11 cellular contexts compared by ENCODE assay signal in genomic region chr4:80897537-80898303, GRCh38.
DNase-seq lines count a peak whose midpoint lies in the region; ATAC-seq and TF ChIP-seq lines count a peak whose summit lies in the region.
"Had no signal": no experiment of that assay in that cellular context is flagged by ENCODE, and none has a peak within 500 bp of the region (broad histone marks: within the 10 kb centered on the region; RNA-seq: fewer than 3 reads in every experiment).

No MANE protein-coding gene starts in this region.

- TF ChIP-seq CTCF in choroid plexus epithelial cell (conservative IDR thresholded peaks at IDR 0.05; ENCODE audit: low read depth, low read length) (no peak), GM20000 (IDR thresholded peaks at IDR 0.05; ENCODE audit: extremely low read depth, missing control alignments) (no peak)

- no peak overlapping the region for H3K4me3 ChIP-seq in choroid plexus epithelial cell (ENCODE audit: low read depth, low read length)

- DNase-seq in choroid plexus epithelial cell (ENCODE audit: low read depth) (peak; percentile 3), GM20000 (ENCODE audit: low spot score) (no peak), COR-L47 (lab: John Stamatoyannopoulos, UW) (no peak), mucosa of gallbladder (ENCODE audit: low spot score) (no peak), NOMO-1 treated with dmso at 0.1 percent for 144 hours (lab: John Stamatoyannopoulos, UW; ENCODE audit: unreplicated experiment) (no peak)
- DNase-seq: CD4-positive, alpha-beta memory T cell; head of caudate nucleus; NCI-H510A treated with DMSO at 0.1 percent for 48 hours had no signal

- ATAC-seq in GM18870 (IDR thresholded peaks at IDR 0.05; ENCODE audit: unreplicated experiment) (peak; percentile 81), GM21526 (IDR thresholded peaks at IDR 0.05; ENCODE audit: low FRiP score, unreplicated experiment) (peak; percentile 72), HG03108 (IDR thresholded peaks at IDR 0.05; ENCODE audit: unreplicated experiment) (peak; percentile 89)
